ENCODE assay signal across 14 cellular contexts in genomic region chr16:29665294-29666077, GRCh38. TPM values are rescaled to one million over a fixed set of nuclear protein-coding genes. Genes with fewer than 3 reads are reported as not detected.
DNase-seq lines count a peak whose midpoint lies in the region; ATAC-seq and TF ChIP-seq lines count a peak whose summit lies in the region.
"Had no signal": no experiment of that assay in that cellular context is flagged by ENCODE, and none has a peak within 500 bp of the region (broad histone marks: within the 10 kb centered on the region; RNA-seq: fewer than 3 reads in every experiment).

No MANE protein-coding gene starts in this region.

- intact Hi-C loops in PC-9 (cut with micrococcal nuclease; ENCODE audit: unreplicated experiment) (no loop called here), MCF 10A (cut with micrococcal nuclease) (no loop called here)

- H3K36me3 ChIP-seq in PC-9 (ENCODE audit: low read depth) = no peaks in the 10 kb centered on the region
- H3K36me3 ChIP-seq: ovary had no signal

- POLR2A ChIA-PET in PC-9 (lab: Charles Lee; ENCODE audit: unreplicated experiment) = no interaction called here
- POLR2A ChIA-PET in MCF 10A (lab: Yijun Ruan, JAX) = no interaction called here

- H3K36me3 Mint-ChIP-seq in mesothelial cell of epicardium = no peaks in the 10 kb centered on the region
- no peaks in the 10 kb centered on the region for H3K36me3 Mint-ChIP-seq in MCF 10A (ENCODE audit: insufficient read depth, unreplicated experiment)

- peak overlapping the region; percentile 23 for H3K4me3 Mint-ChIP-seq in mesothelial cell of epicardium
- no peak overlapping the region for H3K4me3 Mint-ChIP-seq in MCF 10A (ENCODE audit: unreplicated experiment)

- H3K27ac Mint-ChIP-seq in mesothelial cell of epicardium (peak overlapping the region; percentile 97), MCF 10A (ENCODE audit: low read depth, unreplicated experiment) (no peak overlapping the region)

- H3K9me3 ChIP-seq in PC-9 (ENCODE audit: insufficient read depth, low read depth) = no peaks in the 10 kb centered on the region
- H3K9me3 ChIP-seq: ovary had no signal

- no peak overlapping the region for H2AFZ ChIP-seq in PC-9

- H3K4me3 ChIP-seq in PC-9 = no peak overlapping the region

- H3K4me2 ChIP-seq in PC-9 = no peak overlapping the region

- no peak overlapping the region for H3K27ac ChIP-seq in PC-9
- H3K27ac ChIP-seq: ovary had no signal

- CTCF ChIA-PET in PC-9 (lab: Charles Lee) (no interaction called here), MCF 10A (lab: Yijun Ruan, JAX) (interaction anchor here (0.6 kb wide), 1 partner anchor 676 kb away, joined by 3 read pairs; no protein-coding TSS in a partner anchor)

- no peaks in the 10 kb centered on the region for H4K20me1 ChIP-seq in PC-9 (ENCODE audit: insufficient read depth)

- H3K4me1 Mint-ChIP-seq in mesothelial cell of epicardium (peaks cover 32% of the 10 kb centered on the region), MCF 10A (ENCODE audit: insufficient read depth, unreplicated experiment) (no peaks in the 10 kb centered on the region)

- no peaks in the 10 kb centered on the region for H3K9me2 ChIP-seq in PC-9 (ENCODE audit: insufficient read depth)

- ATAC-seq in GM21825 (IDR thresholded peaks at IDR 0.05; ENCODE audit: unreplicated experiment) = no peak
- no peak for ATAC-seq in HG03342 (IDR thresholded peaks at IDR 0.05; ENCODE audit: unreplicated experiment)

- no TSS peak for BruUV-seq in PC-9 (replicated peaks; lab: Mats Ljungman, UMichigan)
- no TSS peak for BruUV-seq in MCF 10A (replicated peaks; lab: Mats Ljungman, UMichigan)

- no peaks in the 10 kb centered on the region for H3K79me2 ChIP-seq in PC-9 (ENCODE audit: low read depth)

- DNase-seq in stimulated activated CD4-positive, alpha-beta T cell treated with anti-CD3 and anti-CD28 coated beads, Interleukin-12 subunit alpha, Interleukin-12 subunit beta, amount 100 ng/mL, for 4 hours = peak; percentile 18
- no peak for DNase-seq in stimulated activated CD4-positive, alpha-beta T cell treated with anti-CD3 and anti-CD28 coated beads, Interleukin-2, amount 100 ng/mL, for 48 hours
- peak; percentile 76 for DNase-seq in activated effector memory CD4-positive, alpha-beta T cell treated with anti-CD3 and anti-CD28 coated beads, Interleukin-2, amount 50 U/mL, for 16 hours
- DNase-seq in mesothelial cell of epicardium (ENCODE audit: low spot score in 2 of 2, unreplicated experiment in 2 of 2) (no peak), PC-9 (no peak), MCF 10A (ENCODE audit: unreplicated experiment) (no peak)
- DNase-seq: ACHN, cerebellar nuclear complex, head of caudate nucleus, NCI-H1436 treated with DMSO at 0.1 percent for 48 hours had no signal

- TF ChIP-seq CTCF in mesothelial cell of epicardium (IDR thresholded peaks at IDR 0.05; ENCODE audit: unreplicated experiment) = no peak
- no peak for TF ChIP-seq CTCF in PC-9 (conservative IDR thresholded peaks at IDR 0.05)
- TF ChIP-seq CTCF in MCF 10A (IDR thresholded peaks at IDR 0.05; ENCODE audit: unreplicated experiment) = no peak

- no peaks in the 10 kb centered on the region for H3K27me3 ChIP-seq in PC-9 (ENCODE audit: insufficient read depth, low read depth)
- H3K27me3 ChIP-seq: ovary had no signal

- H3K9me3 Mint-ChIP-seq in mesothelial cell of epicardium = no peaks in the 10 kb centered on the region
- no peaks in the 10 kb centered on the region for H3K9me3 Mint-ChIP-seq in MCF 10A (ENCODE audit: unreplicated experiment)

- H3F3A ChIP-seq in PC-9 (ENCODE audit: insufficient read depth, low read depth) = no peaks in the 10 kb centered on the region; the same call in 1 of the 2 replicates

- no peaks in the 10 kb centered on the region for H3K4me1 ChIP-seq in PC-9 (replicated peaks; ENCODE audit: insufficient read depth)

- no peaks in the 10 kb centered on the region for H3K27me3 Mint-ChIP-seq in mesothelial cell of epicardium (ENCODE audit: low read depth)
- no peaks in the 10 kb centered on the region for H3K27me3 Mint-ChIP-seq in MCF 10A (ENCODE audit: insufficient read depth, unreplicated experiment)

RNA-seq across cellular contexts. Expression of gene SPN, which starts 2.4 kb away (rescaled TPM):
- 0.38 to 0.63 TPM (median 0.57 TPM) in 3 replicates for total RNA-seq in mesothelial cell of epicardium
- total RNA-seq in PC-9 (2021) = 0.15 and 0.17 TPM in 2 replicates
- total RNA-seq in MCF 10A (2022) = not detected in 2 replicates
- total RNA-seq: RPMI7951 had no signal

RNA-seq across cellular contexts. Expression of gene QPRT, which starts 13.5 kb away (rescaled TPM):
- total RNA-seq in mesothelial cell of epicardium (326 to 330 TPM (median 328 TPM) in 3 replicates), PC-9 (2021) (247 and 310 TPM in 2 replicates), MCF 10A (2022) (not detected in 2 replicates)

Comparison
In these comparisons a context has a peak if more than half of its experiments do, and no peak if none do; other contexts are left out.
1. DNase-seq: peak in stimulated activated CD4-positive, alpha-beta T cell treated with anti-CD3 and anti-CD28 coated beads, Interleukin-12 subunit alpha, Interleukin-12 subunit beta, amount 100 ng/mL, for 4 hours (single experiment) and activated effector memory CD4-positive, alpha-beta T cell treated with anti-CD3 and anti-CD28 coated beads, Interleukin-2, amount 50 U/mL, for 16 hours (single experiment); none in stimulated activated CD4-positive, alpha-beta T cell treated with anti-CD3 and anti-CD28 coated beads, Interleukin-2, amount 100 ng/mL, for 48 hours (0 of 2), mesothelial cell of epicardium (0 of 2), PC-9 (0 of 2) and MCF 10A (single experiment).
2. RNA of gene QPRT, which starts 13.5 kb away (total RNA-seq): 326 to 330 TPM in mesothelial cell of epicardium and 247 to 310 TPM in PC-9; not detected in MCF 10A; every median in the first group is over 100 times any median in the second.